ENCODE assay signal across 9 cellular contexts in genomic region chr22:30830907-30831306, GRCh38.
A peak's percentile ranks its signal among the peaks of the same experiment; 100 is the strongest.
DNase-seq lines count a peak whose midpoint lies in the region; ATAC-seq, FAIRE-seq and TF ChIP-seq lines count a peak whose summit lies in the region.
"Had no signal": no experiment of that assay in that cellular context is flagged by ENCODE, and none has a peak within 500 bp of the region (broad histone marks: within the 10 kb centered on the region; RNA-seq: fewer than 3 reads in every experiment).

No MANE protein-coding gene starts in this region.

- H3K9me3 ChIP-seq in mammary epithelial cell (replicated peaks; ENCODE audit: insufficient read depth, low read length), result no peaks in the 10 kb centered on the region

- 3% methylated on average over 7 of the region's 7 CpGs for WGBS in mammary epithelial cell (ENCODE audit: low coverage, missing lambda C conversion rate)

- no peaks in the 10 kb centered on the region for H3K27me3 ChIP-seq in mammary epithelial cell (ENCODE audit: insufficient read depth, low read length)

- FAIRE-seq in GM12892 (lab: Jason Lieb, UNC), result no peak

- CTCF ChIA-PET in AG04449 (lab: Yijun Ruan, JAX), result interaction anchor here (1.0 to 1.4 kb wide), 2 partner anchors 24 to 28 kb away, joined by 3 read pairs; no protein-coding TSS in a partner anchor
- CTCF ChIA-PET in mammary epithelial cell (lab: Charles Lee; ENCODE audit: low non-redundant PET), result no interaction called here

- H3K4me1 ChIP-seq in mammary epithelial cell (ENCODE audit: insufficient read depth, low read length), result peaks cover 27% of the 10 kb centered on the region

- intact Hi-C loops in mammary epithelial cell (cut with micrococcal nuclease), result loop anchor here (1.0 to 5.0 kb wide), 5 partner anchors 10 to 67 kb away; no protein-coding TSS in a partner anchor

- DNase-seq in AG04449 (ENCODE audit: low read depth, low spot score) (peak; percentile 83), HT-29 (ENCODE audit: low spot score) (peak; percentile 32), mammary epithelial cell (peak; percentile 97), left lobe of liver (ENCODE audit: low spot score) (peak; percentile 23), GM12892 (ENCODE audit: insufficient read length) (no peak), putamen (ENCODE audit: low spot score) (no peak)
- DNase-seq: CD4-positive, alpha-beta memory T cell had no signal

- BruUV-seq in mammary epithelial cell (replicated peaks; lab: Mats Ljungman, UMichigan), result no TSS peak

- H4K20me1 ChIP-seq in mammary epithelial cell (ENCODE audit: insufficient read depth, low read length), result no peaks in the 10 kb centered on the region

- no peak for TF ChIP-seq POLR2A in GM12892 (IDR thresholded peaks at IDR 0.05; ENCODE audit: low read depth, low read length)

- no peak overlapping the region for H3K4me3 ChIP-seq in AG04449 (ENCODE audit: low read depth, low read length)
- H3K4me3 ChIP-seq in mammary epithelial cell (replicated peaks in 1 of 3; ENCODE audit: insufficient read depth in 1 of 3, low read depth in 2 of 3, low read length in 3 of 3), result no peak overlapping the region

- POLR2A ChIA-PET in AG04449 (lab: Yijun Ruan, JAX), result no interaction called here

- H3K79me2 ChIP-seq in mammary epithelial cell (ENCODE audit: insufficient read depth, low read length), result no peaks in the 10 kb centered on the region

- H2AFZ ChIP-seq in mammary epithelial cell (ENCODE audit: low read depth, low read length), result no peak overlapping the region

- TF ChIP-seq CTCF in AG04449 (IDR thresholded peaks at IDR 0.05; ENCODE audit: insufficient read depth, low read length, missing control alignments), result no peak
- no peak for TF ChIP-seq CTCF in mammary epithelial cell (conservative IDR thresholded peaks at IDR 0.05 in 1 of 2, IDR thresholded peaks at IDR 0.05 in 1 of 2; ENCODE audit: extremely low read depth in 1 of 2, insufficient read depth in 1 of 2, low read depth in 1 of 2, low read length in 2 of 2)

- no peaks in the 10 kb centered on the region for H3K36me3 ChIP-seq in mammary epithelial cell (ENCODE audit: insufficient read depth, low read length)

- dilution Hi-C loops in mammary epithelial cell (cut with HindIII; ENCODE audit: low sequenced_read_pairs), result loop anchor here (5.0 kb wide), 2 partner anchors 69 to 101 kb away; no protein-coding TSS in a partner anchor

- in situ Hi-C loops in mammary epithelial cell (cut with MboI; ENCODE audit: low sequenced_read_pairs in 2 of 2), result no loop called here

- H3K4me2 ChIP-seq in mammary epithelial cell (ENCODE audit: insufficient read depth, low read depth, low read length), result peak overlapping the region; percentile 59

- peak overlapping the region; percentile 64 for H3K9ac ChIP-seq in mammary epithelial cell (ENCODE audit: insufficient read depth, low read length)

- ATAC-seq in left lobe of liver (no peak), HG02981 (IDR thresholded peaks at IDR 0.05; ENCODE audit: unreplicated experiment) (no peak), GM21515 (IDR thresholded peaks at IDR 0.05; ENCODE audit: unreplicated experiment) (no peak)

- peak overlapping the region; percentile 99 for H3K27ac ChIP-seq in mammary epithelial cell (ENCODE audit: insufficient read depth, low read depth, low read length)

Comparison
In these comparisons a context has a peak if more than half of its experiments do, and no peak if none do; other contexts are left out.
1. DNase-seq: peak in AG04449 (single experiment), HT-29 (single experiment), mammary epithelial cell (single experiment) and left lobe of liver (single experiment); none in GM12892 (single experiment) and putamen (single experiment).